Comparison of ENCODE assay signal across 18 cellular contexts in the genomic region with DNA sequence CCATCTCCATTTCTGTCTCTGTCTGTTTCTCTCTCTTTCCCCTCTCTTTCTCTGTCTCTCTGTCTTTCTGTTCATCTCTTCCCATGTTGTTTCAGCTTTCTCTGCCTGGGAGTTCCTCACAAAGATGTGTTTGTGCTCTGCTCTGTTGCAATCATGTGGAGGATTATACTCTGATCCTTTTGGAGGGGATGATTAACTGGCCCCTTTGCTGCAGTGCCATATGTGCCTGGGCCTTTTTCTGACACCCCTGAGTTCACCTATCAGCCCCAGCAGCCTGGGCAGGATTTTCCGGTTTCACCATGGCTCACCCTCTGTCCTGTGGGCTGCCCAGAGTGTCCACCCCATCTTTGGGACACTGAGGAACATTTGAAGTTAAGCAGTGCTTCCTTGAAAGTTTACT. TPM values are rescaled to one million over a fixed set of nuclear protein-coding genes. Genes with fewer than 3 reads are reported as not detected.
A peak's percentile ranks its signal among the peaks of the same experiment; 100 is the strongest.
DNase-seq lines count a peak whose midpoint lies in the region; TF ChIP-seq lines count a peak whose summit lies in the region.
"Had no signal": no experiment of that assay in that cellular context is flagged by ENCODE, and none has a peak within 500 bp of the region (broad histone marks: within the 10 kb centered on the region; RNA-seq: fewer than 3 reads in every experiment).

No MANE protein-coding gene starts in this region.

- H3K27me3 ChIP-seq in esophagus muscularis mucosa (no peaks in the 10 kb centered on the region), trophoblast cell (ENCODE audit: insufficient read depth, low read length) (no peaks in the 10 kb centered on the region), Peyer's patch (no peaks in the 10 kb centered on the region)
- H3K27me3 ChIP-seq: SJCRH30 had no signal

- H3K14ac ChIP-seq in trophoblast cell (ENCODE audit: low read length) = no peak overlapping the region

- no TSS peak for BruUV-seq in MCF 10A (replicated peaks; lab: Mats Ljungman, UMichigan)

- no peak overlapping the region for H3K4me3 Mint-ChIP-seq in MCF 10A (ENCODE audit: unreplicated experiment)
- H3K4me3 Mint-ChIP-seq: CD8-positive, alpha-beta memory T cell had no signal

- H3K18ac ChIP-seq in trophoblast cell (ENCODE audit: low read length) = no peak overlapping the region

- no peak overlapping the region for H3K27ac ChIP-seq in esophagus muscularis mucosa (replicated peaks in 1 of 4)
- no peak overlapping the region for H3K27ac ChIP-seq in trophoblast cell (ENCODE audit: low read depth, low read length)
- H3K27ac ChIP-seq in Peyer's patch = no peak overlapping the region
- H3K27ac ChIP-seq: SJCRH30 had no signal

- H3K4ac ChIP-seq in trophoblast cell (ENCODE audit: low read depth, low read length) = no peak overlapping the region

- H3K27me3 Mint-ChIP-seq in MCF 10A (ENCODE audit: insufficient read depth, unreplicated experiment) = no peaks in the 10 kb centered on the region

- WGBS in esophagus muscularis mucosa = 80% methylated on average over 1 of the region's 1 CpG
- WGBS in trophoblast cell (ENCODE audit: extremely low coverage, insufficient coverage, insufficient read length) = no CpG with 5 or more reads among the region's 1 CpG
- WGBS in lower leg skin, 2 donors = 87 to 91% methylated on average over 1 of the region's 1 CpG

- DNase-seq in NCI-H524 treated with DMSO at 0.1 percent for 48 hours (lab: John Stamatoyannopoulos, UW) = peak; percentile 77
- peak; percentile 17 for DNase-seq in SK-MEL-5 (ENCODE audit: low read depth, low spot score)
- peak; percentile 70 for DNase-seq in esophagus muscularis mucosa (ENCODE audit: extremely low spot score)
- no peak for DNase-seq in trophoblast cell
- DNase-seq in Peyer's patch = no peak
- DNase-seq in MCF 10A (ENCODE audit: unreplicated experiment) = no peak
- DNase-seq in lower leg skin (ENCODE audit: low spot score in 2 of 2) = no peak
- DNase-seq: C1 segment of cervical spinal cord; CD8-positive, alpha-beta memory T cell; DMS79; NCI-H1105; NCI-H1694; NCI-H2081 treated with DMSO at 0.1 percent for 48 hours; PC-3; SJCRH30 had no signal

- no peak overlapping the region for H3K27ac Mint-ChIP-seq in MCF 10A (ENCODE audit: low read depth, unreplicated experiment)
- H3K27ac Mint-ChIP-seq: CD8-positive, alpha-beta memory T cell had no signal

- intact Hi-C loops in esophagus muscularis mucosa (cut with DNase I) (no loop called here), MCF 10A (cut with micrococcal nuclease) (no loop called here), lower leg skin (cut with DNase I; ENCODE audit: low total_unique reads) (no loop called here)

- no peak overlapping the region for H3K4me2 ChIP-seq in trophoblast cell (ENCODE audit: low read length)

- H3K36me3 Mint-ChIP-seq in MCF 10A (ENCODE audit: insufficient read depth, unreplicated experiment) = no peaks in the 10 kb centered on the region
- H3K36me3 Mint-ChIP-seq: CD8-positive, alpha-beta memory T cell had no signal

- H4K8ac ChIP-seq in trophoblast cell (ENCODE audit: low read depth, low read length) = no peak overlapping the region

- no peak overlapping the region for H2AK5ac ChIP-seq in trophoblast cell (ENCODE audit: low read length)

- peak overlapping the region; percentile 45 for H2BK12ac ChIP-seq in trophoblast cell (ENCODE audit: low read length)

- TF ChIP-seq CTCF in esophagus muscularis mucosa (IDR thresholded peaks at IDR 0.05) (no peak), Peyer's patch (IDR thresholded peaks at IDR 0.05) (no peak), MCF 10A (IDR thresholded peaks at IDR 0.05; ENCODE audit: unreplicated experiment) (no peak), lower leg skin (IDR thresholded peaks at IDR 0.05) (no peak)

- H4K12ac ChIP-seq in trophoblast cell (ENCODE audit: low read depth, low read length) = no peak overlapping the region

- H3K4me1 ChIP-seq in esophagus muscularis mucosa = no peaks in the 10 kb centered on the region
- peaks cover 9 to 10% of the 10 kb centered on the region in 2 experiments for H3K4me1 ChIP-seq in trophoblast cell (ENCODE audit: control insufficient read depth in 1 of 2, insufficient read depth in 2 of 2, low read length in 2 of 2)
- H3K4me1 ChIP-seq in Peyer's patch = no peaks in the 10 kb centered on the region
- H3K4me1 ChIP-seq: SJCRH30 had no signal

- no peak overlapping the region for H3K9ac ChIP-seq in trophoblast cell (ENCODE audit: low read length)

- H3K9me3 Mint-ChIP-seq in MCF 10A (ENCODE audit: unreplicated experiment) = no peaks in the 10 kb centered on the region
- H3K9me3 Mint-ChIP-seq: CD8-positive, alpha-beta memory T cell had no signal

- TF ChIP-seq EP300 in esophagus muscularis mucosa (IDR thresholded peaks at IDR 0.05) = no peak

- no peak overlapping the region for H3K4me3 ChIP-seq in esophagus muscularis mucosa
- no peak overlapping the region for H3K4me3 ChIP-seq in trophoblast cell (ENCODE audit: low read depth, low read length)
- no peak overlapping the region for H3K4me3 ChIP-seq in Peyer's patch
- no peak overlapping the region for H3K4me3 ChIP-seq in lower leg skin (ENCODE audit: low read depth, poor library complexity, severe bottlenecking)
- H3K4me3 ChIP-seq: SJCRH30 had no signal

- peaks cover 15% of the 10 kb centered on the region for H3K4me1 Mint-ChIP-seq in MCF 10A (ENCODE audit: insufficient read depth, unreplicated experiment)

- CTCF ChIA-PET in MCF 10A (lab: Yijun Ruan, JAX) = interaction anchor here (0.7 to 0.8 kb wide), 2 partner anchors 9 to 58 kb away, joined by 3 read pairs; no protein-coding TSS in a partner anchor

- no peak overlapping the region for H3K23ac ChIP-seq in trophoblast cell (ENCODE audit: low read length)

- peaks cover 6% of the 10 kb centered on the region for H3K79me1 ChIP-seq in trophoblast cell (ENCODE audit: low read length)

- no peak overlapping the region for H2BK5ac ChIP-seq in trophoblast cell (ENCODE audit: low read depth, low read length, poor library complexity)

- in situ Hi-C loops in SK-MEL-5 (cut with HindIII; ENCODE audit: low pct_unique_long_range_greater_than_20kb, low sequenced_read_pairs) = no loop called here

- H3K9me3 ChIP-seq in esophagus muscularis mucosa (no peaks in the 10 kb centered on the region), trophoblast cell (ENCODE audit: insufficient read depth, low read depth, low read length) (no peaks in the 10 kb centered on the region), Peyer's patch (no peaks in the 10 kb centered on the region)
- H3K9me3 ChIP-seq: SJCRH30 had no signal

- H2AFZ ChIP-seq in trophoblast cell (ENCODE audit: insufficient read depth, low read length, poor library complexity) = no peak overlapping the region

- H3K36me3 ChIP-seq in esophagus muscularis mucosa (no peaks in the 10 kb centered on the region), trophoblast cell (ENCODE audit: control insufficient read depth in 1 of 2, insufficient read depth in 2 of 2, low read length in 2 of 2) (no peaks in the 10 kb centered on the region), Peyer's patch (no peaks in the 10 kb centered on the region)

- no peaks in the 10 kb centered on the region for H3K79me2 ChIP-seq in trophoblast cell (ENCODE audit: control insufficient read depth, insufficient read depth, low read length, poor library complexity)

- no peak overlapping the region for H4K91ac ChIP-seq in trophoblast cell (ENCODE audit: low read depth, low read length)

- peak overlapping the region; percentile 25 for H2BK120ac ChIP-seq in trophoblast cell (ENCODE audit: insufficient read depth, low read length, poor library complexity)

- POLR2A ChIA-PET in MCF 10A (lab: Yijun Ruan, JAX) = interaction anchor here (0.8 kb wide), 1 partner anchor 75 kb away, joined by 3 read pairs; no protein-coding TSS in a partner anchor

- TF ChIP-seq POLR2A in esophagus muscularis mucosa (IDR thresholded peaks at IDR 0.05; ENCODE audit: low read depth) (no peak), Peyer's patch (IDR thresholded peaks at IDR 0.05) (no peak), lower leg skin (IDR thresholded peaks at IDR 0.05) (no peak)

RNA-seq across cellular contexts. Expression of a gene that starts 9.0 kb away (rescaled TPM):
- not detected in 2 replicates for total RNA-seq in SK-MEL-5 (2014; rRNA removed; shearing (Covaris generic))
- not detected in 2 replicates for polyA plus RNA-seq in SK-MEL-5 (2015; cell fraction: cytosol; rRNA removed)
- polyA plus RNA-seq in SK-MEL-5 (2015; cell fraction: nucleus; rRNA removed) = not detected in 2 replicates
- under 1 TPM in 2 of 4 donors, not detected in 2; 0.69 to 0.97 TPM for total RNA-seq in esophagus muscularis mucosa
- polyA plus RNA-seq in trophoblast cell (2013) = 0.12 TPM in 1 of 2 replicates, not detected in the other
- total RNA-seq in Peyer's patch = not detected
- not detected in 2 replicates for total RNA-seq in MCF 10A (2022)
- not detected for total RNA-seq in lower leg skin
- total RNA-seq: CD8-positive, alpha-beta memory T cell; H1; LHCN-M2; NCI-H460; PC-3; SJCRH30 had no signal
- polyA plus RNA-seq: CD8-positive, alpha-beta memory T cell; H1 had no signal

RNA-seq across cellular contexts. Expression of a gene that starts 17.4 kb away (rescaled TPM):
- total RNA-seq in SK-MEL-5 (2014; rRNA removed; shearing (Covaris generic)) = not detected in 2 replicates
- not detected in 2 replicates for polyA plus RNA-seq in SK-MEL-5 (2015; cell fraction: cytosol; rRNA removed)
- not detected in 2 replicates for polyA plus RNA-seq in SK-MEL-5 (2015; cell fraction: nucleus; rRNA removed)
- total RNA-seq in esophagus muscularis mucosa (100 to 1,000 TPM in 1 of 4 donors, 10 to 100 TPM in 3; 20.3 to 126 (median 31.7) TPM), Peyer's patch (10 to 100 TPM in 1 of 4 donors, 1 to 10 TPM in 3; 4.9 to 21.5 (median 8.7) TPM), MCF 10A (2022) (not detected in 2 replicates), lower leg skin (10 to 100 TPM; 10.3 to 35.9 (median 14.2) TPM)
- polyA plus RNA-seq in trophoblast cell (2013) = 0.58 and 0.63 TPM in 2 replicates
- total RNA-seq: CD8-positive, alpha-beta memory T cell; NCI-H460; PC-3 had no signal
- polyA plus RNA-seq: CD8-positive, alpha-beta memory T cell had no signal

Comparison
In these comparisons a context has a peak if more than half of its experiments do, and no peak if none do; other contexts are left out.
1. DNase-seq: peak in NCI-H524 treated with DMSO at 0.1 percent for 48 hours (single experiment), SK-MEL-5 (single experiment) and esophagus muscularis mucosa (single experiment); none in trophoblast cell (0 of 2), Peyer's patch (0 of 3), MCF 10A (single experiment) and lower leg skin (0 of 2).